ENCODE assay signal across 10 cellular contexts in the genomic region with DNA sequence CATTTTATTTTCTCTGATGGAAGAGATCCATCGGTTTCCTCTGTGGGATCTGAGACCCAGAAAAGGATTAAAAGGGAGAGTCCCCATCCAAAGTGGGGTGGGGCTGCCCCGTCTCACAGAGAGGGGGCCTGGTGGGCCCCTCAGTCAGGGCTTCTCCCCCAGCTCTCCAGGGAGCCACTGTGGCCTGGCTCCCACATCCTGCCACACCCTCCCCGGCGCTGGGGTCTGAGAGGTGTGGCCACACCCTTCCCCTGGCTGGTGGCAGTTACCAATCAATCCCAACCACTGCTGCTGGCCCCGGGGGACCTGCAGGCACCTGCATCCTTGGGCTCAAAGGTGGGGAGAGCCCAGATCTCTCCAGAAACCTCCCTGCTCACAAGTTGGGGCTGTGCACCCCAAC.
DNase-seq lines count a peak whose midpoint lies in the region; ATAC-seq and TF ChIP-seq lines count a peak whose summit lies in the region.
"Had no signal": no experiment of that assay in that cellular context is flagged by ENCODE, and none has a peak within 500 bp of the region (broad histone marks: within the 10 kb centered on the region; RNA-seq: fewer than 3 reads in every experiment).

No MANE protein-coding gene starts in this region.

- 32% methylated on average over 5 of the region's 5 CpGs for WGBS in prostate gland

- H3K27me3 ChIP-seq in neural progenitor cell (no peaks in the 10 kb centered on the region), prostate gland (replicated peaks; ENCODE audit: insufficient read depth) (no peaks in the 10 kb centered on the region)

- no peaks in the 10 kb centered on the region for H4K20me1 ChIP-seq in neural progenitor cell (ENCODE audit: low read depth)

- TF ChIP-seq POLR2A in prostate gland (IDR thresholded peaks at IDR 0.05): no peak

- H3K4me1 ChIP-seq in HEK293 (ENCODE audit: control insufficient read depth, insufficient read depth, low read length) (peaks cover 12% of the 10 kb centered on the region), neural progenitor cell (no peaks in the 10 kb centered on the region), prostate gland (replicated peaks) (no peaks in the 10 kb centered on the region)

- no peaks in the 10 kb centered on the region for H3K9me3 Mint-ChIP-seq in neural progenitor cell

- no peak overlapping the region for H3K9ac ChIP-seq in neural progenitor cell

- intact Hi-C loops in prostate gland (cut with DNase I): no loop called here

- ATAC-seq in T-helper 17 cell: peak; percentile 33
- no peak for ATAC-seq in HG02678 (IDR thresholded peaks at IDR 0.05; ENCODE audit: unreplicated experiment)

- no peak overlapping the region for H3K4me2 ChIP-seq in neural progenitor cell

- H3K36me3 Mint-ChIP-seq in T-helper 17 cell (ENCODE audit: low read depth): no peaks in the 10 kb centered on the region
- H3K36me3 Mint-ChIP-seq in neural progenitor cell: no peaks in the 10 kb centered on the region

- H3K27me3 Mint-ChIP-seq in T-helper 17 cell: peaks cover 20% of the 10 kb centered on the region
- peaks cover 11% of the 10 kb centered on the region for H3K27me3 Mint-ChIP-seq in neural progenitor cell (ENCODE audit: insufficient read depth, low read depth)

- H3K27ac ChIP-seq in HEK293 (ENCODE audit: extremely low read depth, low read depth, low read length) (no peak overlapping the region), neural progenitor cell (no peak overlapping the region), prostate gland (no peak overlapping the region)
- H3K27ac ChIP-seq: thoracic aorta had no signal

- peak; percentile 13 for DNase-seq in activated effector memory CD4-positive, alpha-beta T cell treated with Interleukin-2 at 50 U/mL for 16 hours
- DNase-seq in activated effector memory CD4-positive, alpha-beta T cell treated with anti-CD3 and anti-CD28 coated beads, Interleukin-2, amount 50 U/mL, for 16 hours: no peak
- no peak for DNase-seq in T-helper 17 cell
- DNase-seq in neural progenitor cell (ENCODE audit: low spot score): no peak
- no peak for DNase-seq in prostate gland (ENCODE audit: low spot score)
- no peak for DNase-seq in NCI-H2107 (lab: John Stamatoyannopoulos, UW)
- DNase-seq: stimulated activated CD4-positive, alpha-beta T cell treated with anti-CD3 and anti-CD28 coated beads, Interleukin-1b, Interleukin-23, amount 100 ng/mL, for 48 hours had no signal

- peaks cover 30% of the 10 kb centered on the region for H3K4me1 Mint-ChIP-seq in T-helper 17 cell
- peaks cover 39% of the 10 kb centered on the region for H3K4me1 Mint-ChIP-seq in neural progenitor cell

- H3K36me3 ChIP-seq in HEK293 (ENCODE audit: control insufficient read depth in 2 of 2, insufficient read depth in 1 of 2, low read length in 2 of 2) (no peaks in the 10 kb centered on the region), neural progenitor cell (no peaks in the 10 kb centered on the region), prostate gland (no peaks in the 10 kb centered on the region)
- H3K36me3 ChIP-seq: thoracic aorta had no signal

- CTCF ChIA-PET in HEK293 (lab: Yijun Ruan, JAX): no interaction called here

- POLR2A ChIA-PET in HEK293 (lab: Yijun Ruan, JAX): no interaction called here

- H3K27ac Mint-ChIP-seq in T-helper 17 cell (peak overlapping the region; percentile 21), neural progenitor cell (peak overlapping the region; percentile 67)

- H3K4me3 ChIP-seq in HEK293 (ENCODE audit: low read depth, low read length) (no peak overlapping the region), neural progenitor cell (no peak overlapping the region), prostate gland (no peak overlapping the region)
- H3K4me3 ChIP-seq: thoracic aorta had no signal

- TF ChIP-seq CTCF in HEK293 (tag by site-specific recombination; IDR thresholded peaks at IDR 0.05): no peak
- no peak for TF ChIP-seq CTCF in neural progenitor cell (IDR thresholded peaks at IDR 0.05)
- no peak for TF ChIP-seq CTCF in prostate gland (IDR thresholded peaks at IDR 0.05)

- H3K79me2 ChIP-seq in neural progenitor cell (ENCODE audit: low read depth): no peaks in the 10 kb centered on the region

- no peak overlapping the region for H2AFZ ChIP-seq in neural progenitor cell (replicated peaks)

- H3K4me3 Mint-ChIP-seq in T-helper 17 cell (peak overlapping the region; percentile 78), neural progenitor cell (no peak overlapping the region)

- H3K9me3 ChIP-seq in HEK293 (ENCODE audit: control insufficient read depth, insufficient read depth, low read depth, low read length) (no peaks in the 10 kb centered on the region), T-helper 17 cell (ENCODE audit: control insufficient read depth, low read length, poor library complexity, severe bottlenecking) (no peaks in the 10 kb centered on the region), neural progenitor cell (ENCODE audit: low read depth) (no peaks in the 10 kb centered on the region), prostate gland (no peaks in the 10 kb centered on the region)
- H3K9me3 ChIP-seq: thoracic aorta had no signal

- H3F3A ChIP-seq in neural progenitor cell (ENCODE audit: low read depth): no peaks in the 10 kb centered on the region

TF ChIP-seq in HEK293, 187 proteins besides CTCF, POLR2A, EP300 and RAD21 (continues in another document):
- TF ChIP-seq PRDM4 (tag by site-specific recombination; IDR thresholded peaks at IDR 0.05): no peak
- TF ChIP-seq ZNF561 (tag by site-specific recombination; IDR thresholded peaks at IDR 0.05; ENCODE audit: borderline replicate concordance): no peak
- no peak for TF ChIP-seq ZNF791 (tag by site-specific recombination; IDR thresholded peaks at IDR 0.05)
- 0 out of 2 replicates have a peak, but pooled peaks have one; percentile 36 for TF ChIP-seq KLF10 (tag by site-specific recombination; IDR thresholded peaks at IDR 0.05)
- no peak for TF ChIP-seq TRIM28 (IDR thresholded peaks at IDR 0.05; ENCODE audit: borderline replicate concordance, low read length)
- peak; percentile 54 for TF ChIP-seq ZNF423 (tag by site-specific recombination; IDR thresholded peaks at IDR 0.05)
- TF ChIP-seq SP7 (tag by site-specific recombination; IDR thresholded peaks at IDR 0.05): no peak
- TF ChIP-seq ZNF10 (tag by site-specific recombination; IDR thresholded peaks at IDR 0.05): no peak
- TF ChIP-seq ZNF157 (tag by site-specific recombination; IDR thresholded peaks at IDR 0.05): no peak
- TF ChIP-seq GLIS1 (tag by site-specific recombination; IDR thresholded peaks at IDR 0.05): peak; percentile 39
- TF ChIP-seq SCRT2 (tag by site-specific recombination; IDR thresholded peaks at IDR 0.05): no peak
- no peak for TF ChIP-seq HOXC10 (CRISPR knock-in tag; IDR thresholded peaks at IDR 0.05)
- TF ChIP-seq ZNF169 (tag by site-specific recombination; IDR thresholded peaks at IDR 0.05): no peak
- TF ChIP-seq, protein P1, sequence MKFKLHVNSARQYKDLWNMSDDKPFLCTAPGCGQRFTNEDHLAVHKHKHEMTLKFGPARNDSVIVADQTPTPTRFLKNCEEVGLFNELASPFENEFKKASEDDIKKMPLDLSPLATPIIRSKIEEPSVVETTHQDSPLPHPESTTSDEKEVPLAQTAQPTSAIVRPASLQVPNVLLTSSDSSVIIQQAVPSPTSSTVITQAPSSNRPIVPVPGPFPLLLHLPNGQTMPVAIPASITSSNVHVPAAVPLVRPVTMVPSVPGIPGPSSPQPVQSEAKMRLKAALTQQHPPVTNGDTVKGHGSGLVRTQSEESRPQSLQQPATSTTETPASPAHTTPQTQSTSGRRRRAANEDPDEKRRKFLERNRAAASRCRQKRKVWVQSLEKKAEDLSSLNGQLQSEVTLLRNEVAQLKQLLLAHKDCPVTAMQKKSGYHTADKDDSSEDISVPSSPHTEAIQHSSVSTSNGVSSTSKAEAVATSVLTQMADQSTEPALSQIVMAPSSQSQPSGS (tag by site-specific recombination; IDR thresholded peaks at IDR 0.05; ENCODE audit: low read depth): no peak
- TF ChIP-seq ZNF426 (tag by site-specific recombination; IDR thresholded peaks at IDR 0.05): no peak
- 0 out of 2 replicates have a peak, but pooled peaks have one; percentile 37 for TF ChIP-seq KLF9 (tag by site-specific recombination; IDR thresholded peaks at IDR 0.05; ENCODE audit: low read depth)
- TF ChIP-seq, protein P2, sequence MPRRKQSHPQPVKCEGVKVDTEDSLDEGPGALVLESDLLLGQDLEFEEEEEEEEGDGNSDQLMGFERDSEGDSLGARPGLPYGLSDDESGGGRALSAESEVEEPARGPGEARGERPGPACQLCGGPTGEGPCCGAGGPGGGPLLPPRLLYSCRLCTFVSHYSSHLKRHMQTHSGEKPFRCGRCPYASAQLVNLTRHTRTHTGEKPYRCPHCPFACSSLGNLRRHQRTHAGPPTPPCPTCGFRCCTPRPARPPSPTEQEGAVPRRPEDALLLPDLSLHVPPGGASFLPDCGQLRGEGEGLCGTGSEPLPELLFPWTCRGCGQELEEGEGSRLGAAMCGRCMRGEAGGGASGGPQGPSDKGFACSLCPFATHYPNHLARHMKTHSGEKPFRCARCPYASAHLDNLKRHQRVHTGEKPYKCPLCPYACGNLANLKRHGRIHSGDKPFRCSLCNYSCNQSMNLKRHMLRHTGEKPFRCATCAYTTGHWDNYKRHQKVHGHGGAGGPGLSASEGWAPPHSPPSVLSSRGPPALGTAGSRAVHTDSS (tag by site-specific recombination; IDR thresholded peaks at IDR 0.05): no peak
- no peak for TF ChIP-seq ZNF416 (tag by site-specific recombination; IDR thresholded peaks at IDR 0.05)
- no peak for TF ChIP-seq ZNF747 (tag by site-specific recombination; IDR thresholded peaks at IDR 0.05)
- TF ChIP-seq KLF1 (tag by site-specific recombination; IDR thresholded peaks at IDR 0.05): peak; percentile 93
